Comparison of ENCODE assay signal across 8 cellular contexts in genomic region chr17:6070895-6071511, GRCh38. TPM values are rescaled to one million over a fixed set of nuclear protein-coding genes. Genes with fewer than 3 reads are reported as not detected.
DNase-seq lines count a peak whose midpoint lies in the region; ATAC-seq and TF ChIP-seq lines count a peak whose summit lies in the region.

No MANE protein-coding gene starts in this region.

- H3K4me1 Mint-ChIP-seq in CD8-positive, alpha-beta T cell (ENCODE audit: low read depth): peaks cover 20% of the 10 kb centered on the region

- H3K9me3 Mint-ChIP-seq in CD8-positive, alpha-beta T cell: no peaks in the 10 kb centered on the region

- H3K9me2 ChIP-seq in PC-3 (replicated peaks; ENCODE audit: low read length): no peaks in the 10 kb centered on the region

- intact Hi-C loops in CD8-positive, alpha-beta T cell (cut with DNase I, micrococcal nuclease): no loop called here
- intact Hi-C loops in PC-3 (cut with micrococcal nuclease): no loop called here

- no peaks in the 10 kb centered on the region for H3F3A ChIP-seq in PC-3 (ENCODE audit: low read length, unreplicated experiment)

- POLR2A ChIA-PET in CD8-positive, alpha-beta T cell (lab: Charles Lee): no interaction called here
- POLR2A ChIA-PET in PC-3 (lab: Charles Lee; ENCODE audit: unreplicated experiment): no interaction called here

- H3K36me3 ChIP-seq in CD8-positive, alpha-beta T cell (ENCODE audit: insufficient read depth, low read length): no peaks in the 10 kb centered on the region
- H3K36me3 ChIP-seq in PC-3 (ENCODE audit: low read depth, low read length): no peaks in the 10 kb centered on the region

- peak overlapping the region; percentile 23 for H3K4me3 ChIP-seq in CD8-positive, alpha-beta T cell (ENCODE audit: low read depth, low read length)
- H3K4me3 ChIP-seq in PC-3 (ENCODE audit: low read length): peak overlapping the region; percentile 79

- peak overlapping the region; percentile 24; the same call in 1 of the 2 replicates for H2AFZ ChIP-seq in PC-3 (ENCODE audit: low read length)

- H3K9ac ChIP-seq in PC-3 (ENCODE audit: low read length): peak overlapping the region; percentile 75

- H3K4me2 ChIP-seq in PC-3 (ENCODE audit: low read length): peak overlapping the region; percentile 95

- H3K4me3 Mint-ChIP-seq in CD8-positive, alpha-beta T cell: peak overlapping the region; percentile 58

- CTCF ChIA-PET in CD8-positive, alpha-beta T cell (lab: Charles Lee): interaction anchor here (1.1 kb wide), 1 partner anchor 23 kb away, joined by 3 read pairs; no protein-coding TSS in a partner anchor
- CTCF ChIA-PET in PC-3 (lab: Charles Lee): no interaction called here

- H3K36me3 Mint-ChIP-seq in CD8-positive, alpha-beta T cell: no peaks in the 10 kb centered on the region

- ATAC-seq in CD8-positive, alpha-beta T cell: no peak
- ATAC-seq in PC-3 (peak; percentile 42), omental fat pad (ENCODE audit: low FRiP score) (peak; percentile 27), HG03108 (IDR thresholded peaks at IDR 0.05; ENCODE audit: unreplicated experiment) (no peak)

- TSS peak; percentile 55 for BruUV-seq in PC-3 (replicated peaks; lab: Mats Ljungman, UMichigan)

- no peak overlapping the region for H3K27ac ChIP-seq in CD8-positive, alpha-beta T cell (ENCODE audit: low read depth, low read length)
- peak overlapping the region; percentile 56 for H3K27ac ChIP-seq in PC-3 (ENCODE audit: low read length)

- no peak for DNase-seq in CD8-positive, alpha-beta T cell
- peak; percentile 15 for DNase-seq in PC-3
- peak; percentile 26 for DNase-seq in glomerular visceral epithelial cell (ENCODE audit: extremely low spot score)
- no peak for DNase-seq in omental fat pad (ENCODE audit: low spot score)
- DNase-seq in NCI-H1048 (lab: John Stamatoyannopoulos, UW): no peak
- DNase-seq in AG20443 (ENCODE audit: low spot score): no peak
- no peak for DNase-seq in dedifferentiated amniotic fluid mesenchymal stem cell (ENCODE audit: extremely low spot score)

- peaks cover 8% of the 10 kb centered on the region for H3K27me3 ChIP-seq in CD8-positive, alpha-beta T cell (ENCODE audit: insufficient read depth, low read length)
- no peaks in the 10 kb centered on the region for H3K27me3 ChIP-seq in PC-3 (ENCODE audit: low read length)

- H3K4me1 ChIP-seq in CD8-positive, alpha-beta T cell (ENCODE audit: insufficient read depth, low read length): peaks cover 9% of the 10 kb centered on the region
- peaks cover 28% of the 10 kb centered on the region for H3K4me1 ChIP-seq in PC-3 (ENCODE audit: insufficient read depth, low read length)

- no peak for TF ChIP-seq CTCF in CD8-positive, alpha-beta T cell (IDR thresholded peaks at IDR 0.05)
- no peak for TF ChIP-seq CTCF in PC-3 (conservative IDR thresholded peaks at IDR 0.05; ENCODE audit: low read depth, low read length)
- no peak for TF ChIP-seq CTCF in omental fat pad (IDR thresholded peaks at IDR 0.05)

- no peaks in the 10 kb centered on the region for H3K9me3 ChIP-seq in CD8-positive, alpha-beta T cell (ENCODE audit: low read length)
- no peaks in the 10 kb centered on the region for H3K9me3 ChIP-seq in PC-3 (ENCODE audit: low read length)

- H3K27ac Mint-ChIP-seq in CD8-positive, alpha-beta T cell: no peak overlapping the region

- peaks cover 10% of the 10 kb centered on the region; the same call in 1 of the 2 replicates for H4K20me1 ChIP-seq in PC-3 (ENCODE audit: low read length)

- H3K27me3 Mint-ChIP-seq in CD8-positive, alpha-beta T cell (ENCODE audit: low read depth): peaks cover 59% of the 10 kb centered on the region

- peaks cover 51% of the 10 kb centered on the region for H3K79me2 ChIP-seq in PC-3 (ENCODE audit: low read length)

RNA-seq across cellular contexts. Expression of gene WSCD1, which starts 0.8 kb away (rescaled TPM):
- not detected for total RNA-seq in CD8-positive, alpha-beta T cell
- total RNA-seq in PC-3 (2014; rRNA removed) (56.7 and 57.0 TPM in 2 replicates), omental fat pad (1 to 10 TPM in 3 of 4 donors, under 1 TPM in 1; 0.93 to 6.1 (median 2.4) TPM)

Comparison
In these comparisons a context has a peak if more than half of its experiments do, and no peak if none do; other contexts are left out.
1. ATAC-seq: peak in PC-3 (single experiment) and omental fat pad (single experiment); none in CD8-positive, alpha-beta T cell (single experiment) and HG03108 (single experiment).
2. DNase-seq: peak in PC-3 (single experiment) and glomerular visceral epithelial cell (single experiment); none in CD8-positive, alpha-beta T cell (0 of 7), omental fat pad (single experiment), NCI-H1048 (single experiment), AG20443 (single experiment) and dedifferentiated amniotic fluid mesenchymal stem cell (single experiment).